In the genomic region with DNA sequence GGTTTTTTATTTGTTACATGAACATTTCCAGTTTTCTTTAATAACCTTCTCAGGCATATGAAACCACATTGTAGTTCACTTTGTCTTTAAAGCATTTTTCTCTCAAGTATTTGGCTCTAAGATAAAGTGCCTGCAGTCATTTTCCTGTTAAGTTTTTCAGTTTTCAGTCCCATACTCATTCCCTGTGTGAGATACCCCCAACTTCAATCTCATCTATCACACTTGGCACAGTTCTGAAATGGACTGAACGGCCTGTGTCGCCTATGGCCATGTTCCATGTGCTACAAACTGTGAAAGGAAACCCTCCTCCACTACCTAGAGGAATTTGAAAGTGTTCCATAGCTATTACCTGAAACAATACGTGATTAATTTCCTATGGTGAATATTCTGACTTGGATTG, we compare ENCODE assay signal across 31 cellular contexts.
DNase-seq lines count a peak whose midpoint lies in the region; ATAC-seq and TF ChIP-seq lines count a peak whose summit lies in the region.
"Had no signal": no experiment of that assay in that cellular context is flagged by ENCODE, and none has a peak within 500 bp of the region (broad histone marks: within the 10 kb centered on the region; RNA-seq: fewer than 3 reads in every experiment).

No MANE protein-coding gene starts in this region.

- H3K4me1 ChIP-seq in neural progenitor cell = peaks cover 16% of the 10 kb centered on the region
- no peaks in the 10 kb centered on the region for H3K4me1 ChIP-seq in stomach
- no peaks in the 10 kb centered on the region for H3K4me1 ChIP-seq in breast epithelium
- H3K4me1 ChIP-seq: A549, ascending aorta, lower lobe of right lung, uterus had no signal

- peaks cover 8% of the 10 kb centered on the region for H3F3A ChIP-seq in neural progenitor cell (ENCODE audit: low read depth)

- peaks cover 3% of the 10 kb centered on the region for H3K9me3 ChIP-seq in neural progenitor cell (ENCODE audit: low read depth)
- no peaks in the 10 kb centered on the region for H3K9me3 ChIP-seq in stomach
- no peaks in the 10 kb centered on the region for H3K9me3 ChIP-seq in breast epithelium
- H3K9me3 ChIP-seq: A549, ascending aorta, lower lobe of right lung, mucosa of descending colon, thoracic aorta, uterus had no signal

- H3K27me3 ChIP-seq in neural progenitor cell (no peaks in the 10 kb centered on the region), stomach (no peaks in the 10 kb centered on the region), breast epithelium (no peaks in the 10 kb centered on the region)
- H3K27me3 ChIP-seq: ascending aorta, uterus had no signal

- H3K4me3 ChIP-seq in neural progenitor cell (no peak overlapping the region), stomach (no peak overlapping the region), breast epithelium (no peak overlapping the region)
- H3K4me3 ChIP-seq: A549, ascending aorta, GM12878, lower lobe of right lung, mucosa of descending colon, thoracic aorta, uterus had no signal

- TF ChIP-seq EP300 in stomach (IDR thresholded peaks at IDR 0.05) = no peak

- peaks cover 3% of the 10 kb centered on the region for H3K9me3 Mint-ChIP-seq in neural progenitor cell

- DNase-seq in Ammon's horn (ENCODE audit: low spot score) (peak; percentile 18), NCI-H69 (lab: John Stamatoyannopoulos, UW) (peak; percentile 78), foreskin melanocyte (peak; percentile 2), neural progenitor cell (ENCODE audit: low spot score) (no peak), stomach (no peak), breast epithelium (ENCODE audit: low spot score in 2 of 2) (no peak), 8988T (no peak)
- DNase-seq: activated CD4-positive, alpha-beta T cell treated with anti-CD3 and anti-CD28 coated beads for 48 hours; activated CD8-positive, alpha-beta memory T cell treated with anti-CD3 and anti-CD28 coated beads for 24 hours; activated effector memory CD4-positive, alpha-beta T cell treated with Interleukin-2 at 50 U/mL for 16 hours; AML-193; CD8-positive, alpha-beta T cell; DMS 273 treated with DMSO at 0.1 percent for 48 hours; EL; lower lobe of right lung; MM.1S; mucosa of descending colon; NCI-H2029 treated with DMSO at 0.1 percent for 48 hours; stimulated activated CD4-positive, alpha-beta T cell treated with anti-CD3 and anti-CD28 coated beads, Interleukin-4, amount 100 ng/mL, for 4 hours; stimulated activated naive B cell treated with anti-CD40 and anti-IgM and Interleukin-4, amounts not matched to agents 10 μg/mL and 1 μg/mL and 100 μg/mL, for 72 hours; uterus had no signal

- no peak overlapping the region for H3K4me2 ChIP-seq in neural progenitor cell
- H3K4me2 ChIP-seq: KMS-11 had no signal

- H4K20me1 ChIP-seq in neural progenitor cell (ENCODE audit: low read depth) = no peaks in the 10 kb centered on the region

- WGBS in stomach, 5 donors = 24 to 37% (median 33%) methylated on average over 3 of the region's 3 CpGs

- H3K27ac Mint-ChIP-seq in neural progenitor cell = peak overlapping the region; percentile 97
- H3K27ac Mint-ChIP-seq: activated naive CD8-positive, alpha-beta T cell; CD8-positive, alpha-beta T cell; natural killer cell treated with Interleukin-12 subunit alpha and Interleukin-12 subunit beta and Interleukin-15 and Interleukin-18, amount 100 ng/mL, for 72 hours; stimulated activated naive B cell treated with anti-CD40 and anti-IgM and Interleukin-4, amounts not matched to agents 10 μg/mL and 1 μg/mL and 100 μg/mL, for 72 hours had no signal

- H2AFZ ChIP-seq in neural progenitor cell (replicated peaks) = no peak overlapping the region

- H3K27ac ChIP-seq in neural progenitor cell (no peak overlapping the region), stomach (no peak overlapping the region), breast epithelium (no peak overlapping the region)
- H3K27ac ChIP-seq: A549, ascending aorta, KMS-11, lower lobe of right lung, thoracic aorta, uterus had no signal

- H3K27me3 Mint-ChIP-seq in neural progenitor cell (ENCODE audit: insufficient read depth, low read depth) = no peaks in the 10 kb centered on the region
- H3K27me3 Mint-ChIP-seq: activated naive CD8-positive, alpha-beta T cell; central memory CD8-positive, alpha-beta T cell; natural killer cell treated with Interleukin-12 subunit alpha and Interleukin-12 subunit beta and Interleukin-15 and Interleukin-18, amount 100 ng/mL, for 72 hours; stimulated activated naive B cell treated with anti-CD40 and anti-IgM and Interleukin-4, amounts not matched to agents 10 μg/mL and 1 μg/mL and 100 μg/mL, for 72 hours had no signal

- H3K36me3 Mint-ChIP-seq in neural progenitor cell = no peaks in the 10 kb centered on the region
- H3K36me3 Mint-ChIP-seq: activated naive CD8-positive, alpha-beta T cell; CD8-positive, alpha-beta T cell; stimulated activated naive B cell treated with anti-CD40 and anti-IgM and Interleukin-4, amounts not matched to agents 10 μg/mL and 1 μg/mL and 100 μg/mL, for 72 hours had no signal

- H3K36me3 ChIP-seq in neural progenitor cell (no peaks in the 10 kb centered on the region), stomach (no peaks in the 10 kb centered on the region), breast epithelium (no peaks in the 10 kb centered on the region)
- H3K36me3 ChIP-seq: ascending aorta, lower lobe of right lung, thoracic aorta, uterus had no signal

- TF ChIP-seq CTCF in neural progenitor cell (IDR thresholded peaks at IDR 0.05) (no peak), stomach (IDR thresholded peaks at IDR 0.05) (no peak), breast epithelium (IDR thresholded peaks at IDR 0.05) (no peak)

- no peak overlapping the region for H3K9ac ChIP-seq in neural progenitor cell
- H3K9ac ChIP-seq: KMS-11 had no signal

- TF ChIP-seq POLR2A in stomach (IDR thresholded peaks at IDR 0.05) (no peak), breast epithelium (IDR thresholded peaks at IDR 0.05) (no peak)

- no peak for ATAC-seq in HG02678 (IDR thresholded peaks at IDR 0.05; ENCODE audit: unreplicated experiment)
- ATAC-seq: A549; CD8-positive, alpha-beta T cell; GM12878; lower lobe of right lung; mucosa of descending colon; natural killer cell treated with Interleukin-12 subunit alpha and Interleukin-12 subunit beta and Interleukin-15 and Interleukin-18, amount 100 ng/mL, for 72 hours; sciatic nerve; stimulated activated naive B cell treated with anti-CD40 and anti-IgM and Interleukin-4, amounts not matched to agents 10 μg/mL and 1 μg/mL and 100 μg/mL, for 72 hours had no signal

- H3K79me2 ChIP-seq in neural progenitor cell (ENCODE audit: low read depth) = no peaks in the 10 kb centered on the region

- intact Hi-C loops in stomach (cut with DNase I; ENCODE audit: low total_unique reads) (no loop called here), breast epithelium (cut with DNase I; ENCODE audit: low total_unique reads) (no loop called here)

- no peak overlapping the region for H3K4me3 Mint-ChIP-seq in neural progenitor cell
- H3K4me3 Mint-ChIP-seq: activated naive CD8-positive, alpha-beta T cell; CD8-positive, alpha-beta T cell; central memory CD8-positive, alpha-beta T cell; natural killer cell treated with Interleukin-12 subunit alpha and Interleukin-12 subunit beta and Interleukin-15 and Interleukin-18, amount 100 ng/mL, for 72 hours; stimulated activated naive B cell treated with anti-CD40 and anti-IgM and Interleukin-4, amounts not matched to agents 10 μg/mL and 1 μg/mL and 100 μg/mL, for 72 hours had no signal

- peaks cover 25% of the 10 kb centered on the region for H3K4me1 Mint-ChIP-seq in neural progenitor cell
- H3K4me1 Mint-ChIP-seq: central memory CD8-positive, alpha-beta T cell; stimulated activated naive B cell treated with anti-CD40 and anti-IgM and Interleukin-4, amounts not matched to agents 10 μg/mL and 1 μg/mL and 100 μg/mL, for 72 hours had no signal

Comparison
In these comparisons a context has a peak if more than half of its experiments do, and no peak if none do; other contexts are left out.
1. DNase-seq: peak in Ammon's horn (single experiment), NCI-H69 (single experiment) and foreskin melanocyte (single experiment); none in neural progenitor cell (single experiment), stomach (single experiment), breast epithelium (0 of 2) and 8988T (single experiment).